20 cellular contexts compared by ENCODE assay signal in genomic region chr9:91825866-91826265, GRCh38.
"Had no signal": no experiment of that assay in that cellular context is flagged by ENCODE, and none has a peak within 500 bp of the region (broad histone marks: within the 10 kb centered on the region; RNA-seq: fewer than 3 reads in every experiment).

No MANE protein-coding gene starts in this region.

- DNase-seq: activated CD8-positive, alpha-beta memory T cell treated with anti-CD3 and anti-CD28 coated beads for 24 hours; activated CD8-positive, alpha-beta memory T cell treated with anti-CD3 and anti-CD28 coated beads, Interleukin-2, amount 50 U/mL, for 4 hours; activated T-cell treated with anti-CD3 and anti-CD28 coated beads, Interleukin-2, amount 50 U/mL, for 24 hours; adrenal gland; brain microvascular endothelial cell; central memory CD4-positive, alpha-beta T cell; dermis blood vessel endothelial cell; effector CD8-positive, alpha-beta T cell; erythroblast; lower lobe of right lung; natural killer cell; stimulated activated CD4-positive, alpha-beta T cell treated with anti-CD3 and anti-CD28 coated beads, Interleukin-12 subunit alpha, Interleukin-12 subunit beta, amount 100 ng/mL, for 4 hours; stimulated activated CD4-positive, alpha-beta T cell treated with anti-CD3 and anti-CD28 coated beads, Interleukin-4, amount 100 ng/mL, for 4 hours; T-cell had no signal

- H3K27me3 ChIP-seq: adrenal gland, ascending aorta, suprapubic skin, tibial nerve had no signal

- H3K9me3 ChIP-seq: adrenal gland, ascending aorta, lower lobe of right lung, prostate gland, suprapubic skin, tibial nerve had no signal

- H3K36me3 ChIP-seq: adrenal gland, ascending aorta, brain microvascular endothelial cell, lower lobe of right lung, prostate gland, suprapubic skin, tibial nerve had no signal

- H3K27ac ChIP-seq: ascending aorta, brain microvascular endothelial cell, lower lobe of right lung had no signal

- ATAC-seq: activated T-helper 17 cell treated with anti-CD3 and anti-CD28 coated beads, Interleukin-2, amount 50 U/mL, for 72 hours; natural killer cell; T-cell; WTC11 had no signal

- H3K4me1 ChIP-seq: adrenal gland, ascending aorta, lower lobe of right lung, prostate gland had no signal

- H3K4me3 ChIP-seq: adrenal gland, ascending aorta, lower lobe of right lung, prostate gland, suprapubic skin, tibial nerve had no signal
